22 cellular contexts compared by ENCODE assay signal in the genomic region with DNA sequence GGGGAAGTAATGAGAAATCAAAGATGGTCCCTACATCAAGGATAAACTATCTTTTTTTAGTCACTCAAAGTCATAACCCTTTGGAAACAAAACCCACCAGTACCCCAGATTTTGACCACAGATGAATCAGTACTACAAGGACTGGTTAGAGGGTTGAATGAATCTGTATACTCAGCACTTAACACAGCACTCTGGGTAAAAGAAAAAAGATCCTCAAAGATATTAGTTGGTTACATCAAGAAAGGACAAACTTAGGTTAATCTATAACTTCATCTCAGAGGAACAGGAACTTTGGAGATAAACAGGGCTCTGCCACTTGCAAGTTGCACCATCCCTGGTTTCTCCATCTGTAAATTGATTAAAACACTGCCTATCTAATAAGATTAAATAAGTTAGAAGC. TPM values are rescaled to one million over a fixed set of nuclear protein-coding genes. Genes with fewer than 3 reads are reported as not detected.
A peak's percentile ranks its signal among the peaks of the same experiment; 100 is the strongest.
DNase-seq lines count a peak whose midpoint lies in the region; ATAC-seq and TF ChIP-seq lines count a peak whose summit lies in the region.
"Had no signal": no experiment of that assay in that cellular context is flagged by ENCODE, and none has a peak within 500 bp of the region (broad histone marks: within the 10 kb centered on the region; RNA-seq: fewer than 3 reads in every experiment).

No MANE protein-coding gene starts in this region.

- no peak overlapping the region for H3K27ac ChIP-seq in tibial nerve
- H3K27ac ChIP-seq: ascending aorta, esophagus muscularis mucosa, gastroesophageal sphincter, RWPE1 had no signal

- no peaks in the 10 kb centered on the region for H3K4me1 ChIP-seq in tibial nerve
- H3K4me1 ChIP-seq: ascending aorta, esophagus muscularis mucosa, gastroesophageal sphincter had no signal

- peaks cover 0 to 5% of the 10 kb centered on the region in 2 donors for H3K9me3 Mint-ChIP-seq in activated naive CD4-positive, alpha-beta T cell treated with anti-CD3 and anti-CD28 coated beads, Interleukin-2, amount 50 U/mL, for 72 hours
- H3K9me3 Mint-ChIP-seq: activated naive CD4-positive, alpha-beta T cell treated with anti-CD3 and anti-CD28 coated beads for 36 hours; memory B cell had no signal

- H3K27me3 ChIP-seq in tibial nerve: no peaks in the 10 kb centered on the region
- H3K27me3 ChIP-seq: ascending aorta, esophagus muscularis mucosa, gastroesophageal sphincter had no signal

- DNase-seq in activated naive CD4-positive, alpha-beta T cell treated with anti-CD3 and anti-CD28 coated beads, Interleukin-2, amount 50 U/mL, for 72 hours (ENCODE audit: low spot score in 2 of 2): no peak
- DNase-seq in activated naive CD4-positive, alpha-beta T cell treated with Interleukin-2 at 50 U/mL for 16 hours: no peak
- DNase-seq in OCI-M1 (lab: John Stamatoyannopoulos, UW) (peak; percentile 10), kidney glomerular epithelial cell (lab: John Stamatoyannopoulos, UW) (peak; percentile 34), tibial nerve (ENCODE audit: low spot score in 2 of 2) (no peak)
- DNase-seq in stimulated activated CD4-positive, alpha-beta T cell treated with anti-CD3 and anti-CD28 coated beads, Interleukin-4, amount 100 ng/mL, for 24 hours: no peak
- DNase-seq: activated CD4-positive, alpha-beta T cell treated with anti-CD3 and anti-CD28 coated beads for 4 hours; activated CD8-positive, alpha-beta memory T cell treated with anti-CD3 and anti-CD28 coated beads, Interleukin-2, amount 50 U/mL, for 4 hours; activated naive CD4-positive, alpha-beta T cell treated with anti-CD3 and anti-CD28 coated beads for 36 hours; effector memory CD4-positive, alpha-beta T cell; NCI-H2107; NCI-H510A treated with DMSO at 0.1 percent for 48 hours; stimulated activated CD4-positive, alpha-beta T cell treated with anti-CD3 and anti-CD28 coated beads, Interleukin-12 subunit alpha, Interleukin-12 subunit beta, amount 100 ng/mL, for 4 hours; stimulated activated CD8-positive, alpha-beta memory T cell treated with anti-CD3 and anti-CD28 coated beads, Interleukin-4, amount 100 ng/mL, for 48 hours had no signal

- no peak for TF ChIP-seq EP300 in tibial nerve (IDR thresholded peaks at IDR 0.05)

- no peak overlapping the region for H3K4me3 ChIP-seq in tibial nerve
- H3K4me3 ChIP-seq: ascending aorta, esophagus muscularis mucosa, gastroesophageal sphincter had no signal

- peaks cover 6 to 16% of the 10 kb centered on the region in 2 donors for H3K36me3 Mint-ChIP-seq in activated naive CD4-positive, alpha-beta T cell treated with anti-CD3 and anti-CD28 coated beads, Interleukin-2, amount 50 U/mL, for 72 hours

- H3K36me3 ChIP-seq in tibial nerve: peaks cover 3 to 46% (median 9%) of the 10 kb centered on the region in 3 donors

- TF ChIP-seq CTCF in tibial nerve (IDR thresholded peaks at IDR 0.05): no peak

- H3K27ac Mint-ChIP-seq in activated naive CD4-positive, alpha-beta T cell treated with anti-CD3 and anti-CD28 coated beads, Interleukin-2, amount 50 U/mL, for 72 hours: no peak overlapping the region
- H3K27ac Mint-ChIP-seq: activated naive CD4-positive, alpha-beta T cell treated with anti-CD3 and anti-CD28 coated beads for 36 hours; memory B cell had no signal

- no peaks in the 10 kb centered on the region for H3K9me3 ChIP-seq in tibial nerve
- H3K9me3 ChIP-seq: ascending aorta, esophagus muscularis mucosa, gastroesophageal sphincter had no signal

- ATAC-seq in activated naive CD4-positive, alpha-beta T cell treated with anti-CD3 and anti-CD28 coated beads, Interleukin-2, amount 50 U/mL, for 72 hours: peak; percentile 86 to 87
- ATAC-seq in GM18505 (IDR thresholded peaks at IDR 0.05; ENCODE audit: unreplicated experiment) (no peak), HG03354 (IDR thresholded peaks at IDR 0.05; ENCODE audit: poor library complexity, severe bottlenecking, unreplicated experiment) (no peak)
- ATAC-seq: gastroesophageal sphincter, SK-N-SH treated with all-trans-retinoic acid at 6 μM for 48 hours had no signal

- TF ChIP-seq POLR2A in tibial nerve (IDR thresholded peaks at IDR 0.05): no peak
- TF ChIP-seq POLR2A in GM18505 (IDR thresholded peaks at IDR 0.05; ENCODE audit: borderline replicate concordance, extremely low read depth, insufficient read depth, insufficient read length): no peak

RNA-seq across cellular contexts. Expression of gene SC5D, which starts 18.8 kb away (rescaled TPM):
- total RNA-seq in activated naive CD4-positive, alpha-beta T cell treated with anti-CD3 and anti-CD28 coated beads, Interleukin-2, amount 50 U/mL, for 72 hours: 10 to 100 TPM; 19.5 to 37.2 TPM
- total RNA-seq in tibial nerve: 10 to 100 TPM; 23.1 to 49.6 (median 36.0) TPM

Comparison
In these comparisons a context has a peak if more than half of its experiments do, and no peak if none do; other contexts are left out.
1. ATAC-seq: peak in activated naive CD4-positive, alpha-beta T cell treated with anti-CD3 and anti-CD28 coated beads, Interleukin-2, amount 50 U/mL, for 72 hours (2 of 2); none in GM18505 (single experiment) and HG03354 (single experiment).
2. DNase-seq: peak in OCI-M1 (single experiment) and kidney glomerular epithelial cell (single experiment); none in activated naive CD4-positive, alpha-beta T cell treated with anti-CD3 and anti-CD28 coated beads, Interleukin-2, amount 50 U/mL, for 72 hours (0 of 2), activated naive CD4-positive, alpha-beta T cell treated with Interleukin-2 at 50 U/mL for 16 hours (single experiment), tibial nerve (0 of 2) and stimulated activated CD4-positive, alpha-beta T cell treated with anti-CD3 and anti-CD28 coated beads, Interleukin-4, amount 100 ng/mL, for 24 hours (single experiment).